Comparison of ENCODE assay signal across 8 cellular contexts in the genomic region with DNA sequence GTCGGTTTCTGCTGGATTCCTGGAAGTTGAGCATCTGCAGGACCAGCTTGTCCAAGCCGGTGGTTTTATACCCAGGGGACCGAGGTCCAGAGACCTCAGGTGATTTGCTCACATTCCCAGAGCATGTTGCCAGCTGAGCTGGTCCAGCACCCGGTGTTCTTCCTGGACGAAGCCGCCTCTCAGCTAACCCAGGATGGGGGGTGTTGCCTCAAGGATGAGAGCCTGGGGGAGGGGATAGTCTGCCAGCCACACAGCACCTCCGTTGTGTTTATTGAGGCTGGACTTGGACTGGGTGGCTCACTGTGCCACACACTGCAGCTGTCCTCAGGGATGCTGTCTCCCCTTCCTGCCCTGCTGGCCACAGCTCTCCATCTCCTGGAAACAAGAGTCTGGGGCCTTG. TPM values are rescaled to one million over a fixed set of nuclear protein-coding genes. Genes with fewer than 3 reads are reported as not detected.
A peak's percentile ranks its signal among the peaks of the same experiment; 100 is the strongest.
DNase-seq lines count a peak whose midpoint lies in the region; ATAC-seq and TF ChIP-seq lines count a peak whose summit lies in the region.

No MANE protein-coding gene starts in this region.

- H3K36me3 ChIP-seq in OCI-LY7 (ENCODE audit: insufficient read depth, low read length) = 0 out of 2 replicates have a peak, but pooled peaks cover under 1% of the 10 kb centered on the region
- H3K36me3 ChIP-seq in endodermal cell (ENCODE audit: control insufficient read depth, insufficient read depth, low read length) = no peaks in the 10 kb centered on the region
- H3K36me3 ChIP-seq in skeletal muscle satellite cell (ENCODE audit: insufficient read depth, low read length) = no peaks in the 10 kb centered on the region

- H3K9me2 ChIP-seq in OCI-LY7 (ENCODE audit: insufficient read depth, low read length) = no peaks in the 10 kb centered on the region

- H3K9ac ChIP-seq in endodermal cell (ENCODE audit: extremely low read depth, low read length, poor library complexity, severe bottlenecking) (no peak overlapping the region), skeletal muscle satellite cell (ENCODE audit: low read depth, low read length) (no peak overlapping the region)

- intact Hi-C loops in OCI-LY7 (cut with micrococcal nuclease; ENCODE audit: unreplicated experiment) = no loop called here
- intact Hi-C loops in sciatic nerve (cut with DNase I) = no loop called here

- peak overlapping the region; percentile 58 to 79 for H3K4me3 Mint-ChIP-seq in activated T-cell treated with anti-CD3 and anti-CD28 coated beads, Interleukin-2, amount 50 U/mL, for 72 hours
- H3K4me3 Mint-ChIP-seq in endodermal cell = peak overlapping the region; percentile 77

- WGBS in endodermal cell (ENCODE audit: insufficient coverage in 1 of 2, insufficient read length in 1 of 2), 2 experiments = 82 to 86% methylated on average over 7 of the region's 7 CpGs

- no peaks in the 10 kb centered on the region for H3K27me3 ChIP-seq in endodermal cell (ENCODE audit: control insufficient read depth, insufficient read depth, low read length, poor library complexity, severe bottlenecking)
- no peaks in the 10 kb centered on the region for H3K27me3 ChIP-seq in skeletal muscle satellite cell (ENCODE audit: control insufficient read depth, insufficient read depth, low read length)

- no peak overlapping the region for H3K27ac Mint-ChIP-seq in activated T-cell treated with anti-CD3 and anti-CD28 coated beads, Interleukin-2, amount 50 U/mL, for 72 hours
- no peak overlapping the region for H3K27ac Mint-ChIP-seq in endodermal cell

- H3K79me2 ChIP-seq in OCI-LY7 (ENCODE audit: insufficient read depth, low read depth, low read length) = peaks cover 10% of the 10 kb centered on the region; the same call in 1 of the 2 replicates

- no peak overlapping the region for H2AFZ ChIP-seq in OCI-LY7 (ENCODE audit: low read length)

- H3K27ac ChIP-seq in OCI-LY7 (ENCODE audit: low read depth, low read length, poor library complexity, severe bottlenecking) (no peak overlapping the region), endodermal cell (ENCODE audit: low read depth, low read length) (no peak overlapping the region)

- H3K4me1 ChIP-seq in OCI-LY7 (ENCODE audit: insufficient read depth, low read length, poor library complexity, severe bottlenecking) = peaks cover 43% of the 10 kb centered on the region
- H3K4me1 ChIP-seq in endodermal cell (ENCODE audit: control insufficient read depth, insufficient read depth, low read length) = peaks cover 24% of the 10 kb centered on the region
- H3K4me1 ChIP-seq in skeletal muscle satellite cell (ENCODE audit: control insufficient read depth, insufficient read depth, low read length) = peaks cover 48% of the 10 kb centered on the region

- H3K27me3 Mint-ChIP-seq in activated T-cell treated with anti-CD3 and anti-CD28 coated beads, Interleukin-2, amount 50 U/mL, for 72 hours (ENCODE audit: low read depth) = no peaks in the 10 kb centered on the region
- no peaks in the 10 kb centered on the region for H3K27me3 Mint-ChIP-seq in endodermal cell (ENCODE audit: insufficient read depth)

- H3K9me3 ChIP-seq in OCI-LY7 (ENCODE audit: low read length) = no peaks in the 10 kb centered on the region
- H3K9me3 ChIP-seq in endodermal cell (ENCODE audit: control insufficient read depth, low read length) = no peaks in the 10 kb centered on the region
- no peaks in the 10 kb centered on the region for H3K9me3 ChIP-seq in skeletal muscle satellite cell (replicated peaks; ENCODE audit: low read length)

- no peaks in the 10 kb centered on the region for H3K36me3 Mint-ChIP-seq in activated T-cell treated with anti-CD3 and anti-CD28 coated beads, Interleukin-2, amount 50 U/mL, for 72 hours (ENCODE audit: insufficient read depth in 2 of 2)
- H3K36me3 Mint-ChIP-seq in endodermal cell (ENCODE audit: low read depth) = no peaks in the 10 kb centered on the region

- DNase-seq in activated T-cell treated with anti-CD3 and anti-CD28 coated beads, Interleukin-2, amount 50 U/mL, for 72 hours = no peak
- no peak for DNase-seq in activated T-cell treated with anti-CD3 and anti-CD28 coated beads, Interleukin-2, amount 50 U/mL, for 48 hours
- peak; percentile 14 for DNase-seq in OCI-LY7 (ENCODE audit: low spot score)
- DNase-seq in endodermal cell = no peak
- DNase-seq in sciatic nerve (ENCODE audit: low spot score) = no peak
- no peak for DNase-seq in cerebellar nuclear complex (lab: John Stamatoyannopoulos, UW)

- H3K4me3 ChIP-seq in OCI-LY7 (ENCODE audit: low read depth, low read length, poor library complexity, severe bottlenecking) (peak overlapping the region; percentile 90), endodermal cell (ENCODE audit: low read length) (peak overlapping the region; percentile 85), skeletal muscle satellite cell (ENCODE audit: low read length) (peak overlapping the region; percentile 77)

- peaks cover 19% of the 10 kb centered on the region for H4K20me1 ChIP-seq in OCI-LY7 (ENCODE audit: insufficient read depth, low read length)

- H3K4me2 ChIP-seq in OCI-LY7 (ENCODE audit: low read length) = peak overlapping the region; percentile 89
- peak overlapping the region; percentile 95 for H3K4me2 ChIP-seq in skeletal muscle satellite cell (ENCODE audit: low read length)

- H3K4me1 Mint-ChIP-seq in activated T-cell treated with anti-CD3 and anti-CD28 coated beads, Interleukin-2, amount 50 U/mL, for 72 hours (ENCODE audit: low read depth) = peaks cover 41% of the 10 kb centered on the region
- H3K4me1 Mint-ChIP-seq in endodermal cell = peaks cover 38% of the 10 kb centered on the region

- POLR2A ChIA-PET in OCI-LY7 (lab: Charles Lee) = interaction anchor here (0.7 to 1.2 kb wide), 4 partner anchors 8 to 444 kb away, joined by 3 to 5 read pairs (median 4); no protein-coding TSS in a partner anchor

- no peaks in the 10 kb centered on the region for H3K9me3 Mint-ChIP-seq in activated T-cell treated with anti-CD3 and anti-CD28 coated beads, Interleukin-2, amount 50 U/mL, for 72 hours
- no peaks in the 10 kb centered on the region for H3K9me3 Mint-ChIP-seq in endodermal cell

- BruUV-seq in OCI-LY7 (replicated peaks; lab: Mats Ljungman, UMichigan) = no TSS peak

- ATAC-seq in activated T-cell treated with anti-CD3 and anti-CD28 coated beads, Interleukin-2, amount 50 U/mL, for 72 hours (replicated peaks in 1 of 2) = no peak
- ATAC-seq in sciatic nerve (no peak), HG02798 (IDR thresholded peaks at IDR 0.05; ENCODE audit: poor library complexity, unreplicated experiment) (no peak)

- CTCF ChIA-PET in OCI-LY7 (lab: Charles Lee; ENCODE audit: unreplicated experiment) = no interaction called here

- TF ChIP-seq CTCF in OCI-LY7 (conservative IDR thresholded peaks at IDR 0.05; ENCODE audit: low read length) = no peak
- no peak for TF ChIP-seq CTCF in endodermal cell (conservative IDR thresholded peaks at IDR 0.05)

RNA-seq across cellular contexts. Expression of a gene that starts 1.5 kb away (rescaled TPM):
- 10 to 100 TPM in 1 of 2 donors, 1 to 10 TPM in 1; 9.3 to 14.0 TPM for total RNA-seq in activated T-cell treated with anti-CD3 and anti-CD28 coated beads, Interleukin-2, amount 50 U/mL, for 72 hours
- 5.3 and 7.5 TPM in 2 replicates for total RNA-seq in OCI-LY7 (2014; rRNA removed; shearing (Covaris generic))
- total RNA-seq in OCI-LY7 (2022) (21.9 and 23.6 TPM in 2 replicates), endodermal cell (10 to 100 TPM; 24.1 TPM), sciatic nerve (13.1 TPM)
- 17.8 TPM for polyA plus RNA-seq in endodermal cell (2013, experiment 1 of 2)
- polyA plus RNA-seq in endodermal cell (2013, experiment 2 of 2) = 17.3 TPM
- 10.1 and 16.8 TPM in 2 replicates for total RNA-seq in skeletal muscle satellite cell (2012; rRNA removed)

RNA-seq across cellular contexts. Expression of a gene that starts 50.9 kb away (rescaled TPM):
- total RNA-seq in activated T-cell treated with anti-CD3 and anti-CD28 coated beads, Interleukin-2, amount 50 U/mL, for 72 hours = 1 to 10 TPM; 5.9 to 7.0 TPM
- 14.4 and 15.1 TPM in 2 replicates for total RNA-seq in OCI-LY7 (2014; rRNA removed; shearing (Covaris generic))
- total RNA-seq in OCI-LY7 (2022) (14.1 and 16.5 TPM in 2 replicates), endodermal cell (10 to 100 TPM in 1 of 2 donors, 1 to 10 TPM in 1; 9.6 to 13.6 TPM), sciatic nerve (2.9 TPM)
- polyA plus RNA-seq in endodermal cell (2013, experiment 1 of 2) = 11.0 TPM
- polyA plus RNA-seq in endodermal cell (2013, experiment 2 of 2) = 10.4 TPM
- 6.3 TPM in 2 replicates for total RNA-seq in skeletal muscle satellite cell (2012; rRNA removed)
